Comparison of ENCODE assay signal across 21 cellular contexts in the genomic region with DNA sequence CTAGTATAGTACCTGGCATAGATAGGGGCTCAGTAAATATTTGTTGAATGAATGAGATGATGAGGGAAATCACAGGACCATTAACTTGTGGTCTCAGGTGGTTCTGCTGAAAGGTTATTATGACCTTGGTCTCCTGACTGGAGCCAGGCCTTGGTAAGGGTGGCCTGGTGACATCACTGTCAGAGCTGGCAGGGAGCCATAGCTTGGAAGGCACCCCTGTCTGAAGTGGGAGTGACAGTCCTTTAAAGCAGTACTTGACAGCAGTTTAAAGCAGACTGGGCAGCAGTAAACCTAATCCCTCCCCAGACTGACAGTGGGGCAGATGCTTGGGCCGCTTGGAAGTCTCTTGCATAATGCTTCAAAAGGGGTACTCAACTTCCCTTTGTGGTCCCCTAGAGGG. TPM values are rescaled to one million over a fixed set of nuclear protein-coding genes. Genes with fewer than 3 reads are reported as not detected.
DNase-seq lines count a peak whose midpoint lies in the region; ATAC-seq and TF ChIP-seq lines count a peak whose summit lies in the region.
"Had no signal": no experiment of that assay in that cellular context is flagged by ENCODE, and none has a peak within 500 bp of the region (broad histone marks: within the 10 kb centered on the region; RNA-seq: fewer than 3 reads in every experiment).

No MANE protein-coding gene starts in this region.

- ATAC-seq in RWPE2 (ENCODE audit: low read depth) (no peak), right cardiac atrium (peak; percentile 42 to 55), GM19351 (IDR thresholded peaks at IDR 0.05; ENCODE audit: unreplicated experiment) (no peak), HG02571 (IDR thresholded peaks at IDR 0.05; ENCODE audit: unreplicated experiment) (no peak)
- ATAC-seq: activated naive CD8-positive, alpha-beta T cell treated with anti-CD3 and anti-CD28 coated beads, Interleukin-2, amount 50 U/mL, for 24 hours; left lobe of liver had no signal

- DNase-seq in DMS79 (lab: John Stamatoyannopoulos, UW) (peak; percentile 23), NCI-H1092 (lab: John Stamatoyannopoulos, UW) (peak; percentile 42), RWPE2 (ENCODE audit: low spot score) (peak; percentile 9), right cardiac atrium (peak in 1 of 3 donors; percentile 42), tibial nerve (ENCODE audit: low spot score in 2 of 2) (no peak), NCI-H446 (lab: John Stamatoyannopoulos, UW) (no peak)
- DNase-seq: activated CD4-positive, alpha-beta T cell treated with anti-CD3 and anti-CD28 coated beads for 1 hour; activated naive CD8-positive, alpha-beta T cell treated with anti-CD3 and anti-CD28 coated beads, Interleukin-2, amount 50 U/mL, for 24 hours; COR-L47; esophagus squamous epithelium; GOT3; Karpas-422; NCI-H1436; PC-9; stimulated activated CD4-positive, alpha-beta T cell treated with anti-CD3 and anti-CD28 coated beads, Interleukin-4, amount 100 ng/mL, for 24 hours; T1000 had no signal

- H3K4me1 ChIP-seq in RWPE2 (ENCODE audit: insufficient read depth, poor library complexity, severe bottlenecking) (no peaks in the 10 kb centered on the region), right cardiac atrium (ENCODE audit: control insufficient read depth, insufficient read depth, low read length) (no peaks in the 10 kb centered on the region), tibial nerve (peaks cover 0 to 3% (median 0%) of the 10 kb centered on the region in 4 donors)
- H3K4me1 ChIP-seq: esophagus squamous epithelium had no signal

- TF ChIP-seq CTCF in RWPE2 (IDR thresholded peaks at IDR 0.05; ENCODE audit: poor library complexity, severe bottlenecking) (no peak), tibial nerve (IDR thresholded peaks at IDR 0.05) (no peak)

- no peak overlapping the region for H3K27ac ChIP-seq in RWPE2 (ENCODE audit: poor library complexity, severe bottlenecking)
- H3K27ac ChIP-seq in right cardiac atrium (ENCODE audit: low read length) = no peak overlapping the region
- no peak overlapping the region for H3K27ac ChIP-seq in tibial nerve
- H3K27ac ChIP-seq: esophagus squamous epithelium, PC-9, SK-N-MC had no signal

- H3K4me3 ChIP-seq in RWPE2 (ENCODE audit: severe bottlenecking) (no peak overlapping the region), right cardiac atrium (ENCODE audit: low read length) (no peak overlapping the region), tibial nerve (no peak overlapping the region)
- H3K4me3 ChIP-seq: esophagus squamous epithelium, PC-9, SK-N-MC, smooth muscle cell had no signal

- H3K9me3 ChIP-seq in RWPE2 (ENCODE audit: severe bottlenecking) (no peaks in the 10 kb centered on the region), right cardiac atrium (ENCODE audit: control insufficient read depth, low read length) (no peaks in the 10 kb centered on the region), tibial nerve (no peaks in the 10 kb centered on the region)
- H3K9me3 ChIP-seq: esophagus squamous epithelium had no signal

- H3K27me3 ChIP-seq in RWPE2 (ENCODE audit: insufficient read depth, poor library complexity, severe bottlenecking) = no peaks in the 10 kb centered on the region
- no peaks in the 10 kb centered on the region for H3K27me3 ChIP-seq in right cardiac atrium (ENCODE audit: control insufficient read depth, insufficient read depth)
- no peaks in the 10 kb centered on the region for H3K27me3 ChIP-seq in tibial nerve
- H3K27me3 ChIP-seq: esophagus squamous epithelium had no signal

- WGBS in right cardiac atrium = 72% methylated on average over 1 of the region's 1 CpG
- WGBS in tibial nerve, 2 donors = 79 to 88% methylated on average over 1 of the region's 1 CpG

- H3K36me3 ChIP-seq in RWPE2 (ENCODE audit: low read depth) (peaks cover 18% of the 10 kb centered on the region), tibial nerve (peaks cover 0 to 40% (median 0%) of the 10 kb centered on the region in 3 donors)

- no peak for TF ChIP-seq POLR2A in tibial nerve (IDR thresholded peaks at IDR 0.05)

- no peak for TF ChIP-seq EP300 in tibial nerve (IDR thresholded peaks at IDR 0.05)

- intact Hi-C loops in right cardiac atrium (cut with DNase I) = loop anchor here in 2 of 4 donors (5.0 kb wide), 1 partner anchor 181 kb away; a partner anchor contains a TSS

RNA-seq across cellular contexts. Expression of a gene that starts 13.4 kb away (rescaled TPM):
- total RNA-seq in right cardiac atrium (10 to 100 TPM; 15.6 to 20.9 (median 18.9) TPM), tibial nerve (10 to 100 TPM in 2 of 4 donors, 1 to 10 TPM in 2; 6.0 to 28.5 (median 16.3) TPM)
- 29.8 TPM for polyA plus RNA-seq in right cardiac atrium

RNA-seq across cellular contexts. Expression of a gene that starts 13.5 kb away (rescaled TPM):
- 10 to 100 TPM; 13.9 to 27.4 (median 19.9) TPM for total RNA-seq in right cardiac atrium
- polyA plus RNA-seq in right cardiac atrium = 15.3 TPM
- total RNA-seq in tibial nerve = 10 to 100 TPM; 27.8 to 45.7 (median 35.8) TPM

Comparison
In these comparisons a context has a peak if more than half of its experiments do, and no peak if none do; other contexts are left out.
1. DNase-seq: peak in DMS79 (single experiment), NCI-H1092 (single experiment) and RWPE2 (single experiment); none in tibial nerve (0 of 2) and NCI-H446 (0 of 2).
2. ATAC-seq: peak in right cardiac atrium (2 of 2); none in RWPE2 (single experiment), GM19351 (single experiment) and HG02571 (single experiment).